ENCODE assay signal across 26 cellular contexts in the genomic region with DNA sequence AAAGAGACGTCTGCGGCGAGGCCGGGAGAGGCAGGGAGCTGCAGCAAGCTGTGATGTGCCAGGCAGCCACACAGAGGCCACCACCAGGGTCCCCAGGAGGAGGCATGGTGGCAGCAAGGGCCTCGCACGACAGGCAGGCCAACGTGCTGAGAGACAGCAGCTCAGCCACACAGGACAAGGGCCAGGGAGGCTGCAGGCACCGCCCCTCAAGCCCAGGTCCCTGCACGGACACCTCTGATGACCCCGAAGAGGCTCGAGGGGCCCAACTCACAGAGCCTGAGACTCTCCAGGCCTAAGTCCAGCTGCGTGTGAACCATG. TPM values are rescaled to one million over a fixed set of nuclear protein-coding genes. Genes with fewer than 3 reads are reported as not detected.
"Had no signal": no experiment of that assay in that cellular context is flagged by ENCODE, and none has a peak within 500 bp of the region (broad histone marks: within the 10 kb centered on the region; RNA-seq: fewer than 3 reads in every experiment).

No MANE protein-coding gene starts in this region.

- H3K9ac ChIP-seq: KMS-11 had no signal

- H3K27ac ChIP-seq: HL-60, KMS-11, SJCRH30 had no signal

- H3K9me3 ChIP-seq: SJCRH30 had no signal

- H3K4me3 ChIP-seq: SJCRH30 had no signal

- ATAC-seq: Right ventricle myocardium inferior, SK-N-SH treated with all-trans-retinoic acid at 6 μM for 48 hours had no signal

- H3K27me3 ChIP-seq: SJCRH30 had no signal

- H3K36me3 ChIP-seq: SJCRH30 had no signal

- H3K4me2 ChIP-seq: KMS-11 had no signal

- DNase-seq: MV-4-11, NCI-H1048, NCI-H1105 treated with DMSO at 0.1 percent for 48 hours, NCI-H1417 treated with DMSO at 0.1 percent for 48 hours, NCI-H146, NCI-H1694 treated with DMSO at 0.1 percent for 48 hours, NCI-H2029, NCI-H2081 treated with DMSO at 0.1 percent for 48 hours, NCI-H2171, NCI-H226, NCI-H446, NCI-H510A, NCI-H524 treated with DMSO at 0.1 percent for 48 hours, NCI-H69, NCI-H774, RPMI8226, SHP77 treated with DMSO at 0.1 percent for 48 hours, SJCRH30 had no signal

- FAIRE-seq: HTR-8/SVneo, RCC 7860 had no signal

- H3K4me1 ChIP-seq: SJCRH30 had no signal

RNA-seq across cellular contexts. Expression of a gene that starts 27.4 kb away (rescaled TPM):
- total RNA-seq: LHCN-M2, MCF 10A, Right ventricle myocardium inferior, SJCRH30 had no signal
